ENCODE assay signal across 25 cellular contexts in genomic region chr15:83404143-83404542, GRCh38. TPM values are rescaled to one million over a fixed set of nuclear protein-coding genes. Genes with fewer than 3 reads are reported as not detected.
"Had no signal": no experiment of that assay in that cellular context is flagged by ENCODE, and none has a peak within 500 bp of the region (broad histone marks: within the 10 kb centered on the region; RNA-seq: fewer than 3 reads in every experiment).

No MANE protein-coding gene starts in this region.

- ATAC-seq: activated CD4-positive, CD25-positive, alpha-beta regulatory T cell treated with anti-CD3 and anti-CD28 coated beads, Interleukin-2, amount 50 U/mL, for 24 hours; activated CD8-positive, alpha-beta memory T cell treated with anti-CD3 and anti-CD28 coated beads, Interleukin-2, amount 10 ng/mL, durations not matched to agents 7 days and 5 days; activated CD8-positive, alpha-beta T cell treated with anti-CD3 and anti-CD28 coated beads for 36 hours; activated naive CD8-positive, alpha-beta T cell treated with anti-CD3 and anti-CD28 coated beads, Interleukin-2, amount 50 U/mL, for 24 hours; body of pancreas; effector memory CD8-positive, alpha-beta T cell; esophagus mucosa; left colon; naive thymus-derived CD4-positive, alpha-beta T cell; upper lobe of right lung had no signal

- FAIRE-seq: endothelial cell of umbilical vein, frontal cortex, islet of Langerhans had no signal

- H3K27ac ChIP-seq: body of pancreas, thoracic aorta, upper lobe of right lung, VCaP had no signal

- H3K4me3 ChIP-seq: body of pancreas, lung, thoracic aorta, upper lobe of right lung had no signal

- DNase-seq: activated CD4-positive, alpha-beta T cell treated with anti-CD3 and anti-CD28 coated beads, Interleukin-2, amount 10 ng/mL, durations not matched to agents 7 days and 5 days; activated CD8-positive, alpha-beta memory T cell treated with anti-CD3 and anti-CD28 coated beads, Interleukin-2, amount 10 ng/mL, durations not matched to agents 7 days and 5 days; activated CD8-positive, alpha-beta T cell treated with anti-CD3 and anti-CD28 coated beads for 36 hours; activated gamma-delta T cell; activated naive CD4-positive, alpha-beta T cell treated with anti-CD3 and anti-CD28 coated beads, Interleukin-2, amount 50 U/mL, for 16 hours; activated naive CD8-positive, alpha-beta T cell treated with anti-CD3 and anti-CD28 coated beads, Interleukin-2, amount 50 U/mL, for 24 hours; activated T-cell treated with anti-CD3 and anti-CD28 coated beads for 4 hours; body of pancreas; effector memory CD8-positive, alpha-beta T cell; left colon; naive thymus-derived CD4-positive, alpha-beta T cell; occipital lobe; posterior cingulate gyrus; stimulated activated CD4-positive, alpha-beta T cell treated with anti-CD3 and anti-CD28 coated beads, Interleukin-4, amount 100 ng/mL, for 24 hours; stimulated activated naive CD4-positive, alpha-beta T cell treated with Interleukin-2 at 50 U/mL for 16 hours; upper lobe of right lung had no signal

- H3K4me1 ChIP-seq: body of pancreas, upper lobe of right lung had no signal

- H3K27me3 ChIP-seq: body of pancreas, upper lobe of right lung had no signal

- H3K36me3 ChIP-seq: thoracic aorta, upper lobe of right lung had no signal

- H3K9me3 ChIP-seq: body of pancreas, thoracic aorta, upper lobe of right lung had no signal

RNA-seq across cellular contexts. Expression of gene SH3GL3, which starts 43.0 kb away (rescaled TPM):
- total RNA-seq: activated CD4-positive, alpha-beta T cell treated with anti-CD3 and anti-CD28 coated beads, Interleukin-2, amount 10 ng/mL, durations not matched to agents 7 days and 5 days; activated CD8-positive, alpha-beta memory T cell treated with anti-CD3 and anti-CD28 coated beads, Interleukin-2, amount 10 ng/mL, durations not matched to agents 7 days and 5 days; activated CD8-positive, alpha-beta T cell treated with anti-CD3 and anti-CD28 coated beads for 36 hours; endothelial cell of umbilical vein; naive thymus-derived CD4-positive, alpha-beta T cell; T-helper 2 cell treated with Interferon-gamma antibody and Interleukin-4, amounts not matched to agents 100 ng/mL and 5 ng/mL, for 36 hours had no signal
- polyA plus RNA-seq: endothelial cell of umbilical vein; naive thymus-derived CD4-positive, alpha-beta T cell had no signal
